ENCODE assay signal across 8 cellular contexts in genomic region chr2:185291035-185291647, GRCh38.
DNase-seq lines count a peak whose midpoint lies in the region; ATAC-seq, FAIRE-seq and TF ChIP-seq lines count a peak whose summit lies in the region.

No MANE protein-coding gene starts in this region.

- peaks cover 5% of the 10 kb centered on the region for H3K9me3 Mint-ChIP-seq in Calu3 (ENCODE audit: low read depth, unreplicated experiment)

- BruUV-seq in Calu3 (replicated peaks; lab: Mats Ljungman, UMichigan): no TSS peak

- no peak overlapping the region for H3K4me3 ChIP-seq in bronchial epithelial cell (ENCODE audit: low read depth, low read length)

- H3K27me3 Mint-ChIP-seq in Calu3 (ENCODE audit: unreplicated experiment) (no peaks in the 10 kb centered on the region), T-helper 17 cell (no peaks in the 10 kb centered on the region)

- H3K4me3 Mint-ChIP-seq in Calu3 (ENCODE audit: low read depth, unreplicated experiment) (no peak overlapping the region), T-helper 17 cell (no peak overlapping the region)

- ATAC-seq in GM18907 (IDR thresholded peaks at IDR 0.05; ENCODE audit: unreplicated experiment) (peak; percentile 98), HG03045 (IDR thresholded peaks at IDR 0.05; ENCODE audit: unreplicated experiment) (peak; percentile 96), T-helper 17 cell (no peak)

- FAIRE-seq in bronchial epithelial cell (lab: Jason Lieb, UNC): no peak

- H3K27me3 ChIP-seq in bronchial epithelial cell (ENCODE audit: control insufficient read depth, insufficient read depth, low read length): no peaks in the 10 kb centered on the region

- H3K4me1 Mint-ChIP-seq in Calu3 (ENCODE audit: low read depth, unreplicated experiment) (no peaks in the 10 kb centered on the region), T-helper 17 cell (no peaks in the 10 kb centered on the region)

- H3K9me3 ChIP-seq in T-helper 17 cell (ENCODE audit: control insufficient read depth, low read length, poor library complexity, severe bottlenecking): no peaks in the 10 kb centered on the region

- TF ChIP-seq CTCF in Calu3 (IDR thresholded peaks at IDR 0.05; ENCODE audit: unreplicated experiment) (peak; percentile 78), bronchial epithelial cell (IDR thresholded peaks at IDR 0.05; ENCODE audit: insufficient read depth, low read length, severe bottlenecking) (peak; percentile 90)

- no peaks in the 10 kb centered on the region for H3K36me3 ChIP-seq in bronchial epithelial cell (ENCODE audit: control insufficient read depth, insufficient read depth, low read length)

- DNase-seq in Calu3: peak; percentile 67
- peak; percentile 10 for DNase-seq in NCI-H82 treated with DMSO at 0.1 percent for 48 hours (lab: John Stamatoyannopoulos, UW; ENCODE audit: unreplicated experiment)
- DNase-seq in bronchial epithelial cell (ENCODE audit: low read depth): peak; percentile 55
- peak; percentile 52 for DNase-seq in medulla oblongata (ENCODE audit: extremely low spot score)
- no peak for DNase-seq in T-helper 17 cell
- DNase-seq in germinal center (ENCODE audit: low spot score): no peak

- intact Hi-C loops in Calu3 (cut with micrococcal nuclease; ENCODE audit: unreplicated experiment): loop anchor here (2.0 to 10.0 kb wide), 3 partner anchors 314 to 1174 kb away; partner anchors contain the start of gene FSIP2

- H3K27ac Mint-ChIP-seq in Calu3 (ENCODE audit: unreplicated experiment): no peak overlapping the region
- no peak overlapping the region for H3K27ac Mint-ChIP-seq in T-helper 17 cell

- H3K36me3 Mint-ChIP-seq in Calu3 (ENCODE audit: insufficient read depth, unreplicated experiment) (no peaks in the 10 kb centered on the region), T-helper 17 cell (ENCODE audit: low read depth) (no peaks in the 10 kb centered on the region)

- CTCF ChIA-PET in Calu3 (lab: Charles Lee): interaction anchor here (1.0 to 2.9 kb wide), 3 partner anchors 444 to 638 kb away, joined by 3 to 27 read pairs (median 3); partner anchors contain the start of gene FSIP2

Comparison
In these comparisons a context has a peak if more than half of its experiments do, and no peak if none do; other contexts are left out.
1. DNase-seq: peak in Calu3 (single experiment), NCI-H82 treated with DMSO at 0.1 percent for 48 hours (single experiment), bronchial epithelial cell (single experiment) and medulla oblongata (single experiment); none in T-helper 17 cell (0 of 3) and germinal center (single experiment).